7 cellular contexts compared by ENCODE assay signal in genomic region chr1:244893836-244894235, GRCh38.
"Had no signal": no experiment of that assay in that cellular context is flagged by ENCODE, and none has a peak within 500 bp of the region (broad histone marks: within the 10 kb centered on the region; RNA-seq: fewer than 3 reads in every experiment).

No MANE protein-coding gene starts in this region.

- H3K27ac ChIP-seq: HL-60, KMS-11 had no signal

- FAIRE-seq: HTR-8/SVneo had no signal

- H3K27ac Mint-ChIP-seq: IgD-negative memory B cell had no signal

- H3K4me2 ChIP-seq: KMS-11 had no signal

- DNase-seq: IMR-90, KBM-7, KG1 had no signal

- H3K27me3 Mint-ChIP-seq: IgD-negative memory B cell had no signal

- H3K9ac ChIP-seq: KMS-11 had no signal
